Comparison of ENCODE assay signal across 9 cellular contexts in the genomic region with DNA sequence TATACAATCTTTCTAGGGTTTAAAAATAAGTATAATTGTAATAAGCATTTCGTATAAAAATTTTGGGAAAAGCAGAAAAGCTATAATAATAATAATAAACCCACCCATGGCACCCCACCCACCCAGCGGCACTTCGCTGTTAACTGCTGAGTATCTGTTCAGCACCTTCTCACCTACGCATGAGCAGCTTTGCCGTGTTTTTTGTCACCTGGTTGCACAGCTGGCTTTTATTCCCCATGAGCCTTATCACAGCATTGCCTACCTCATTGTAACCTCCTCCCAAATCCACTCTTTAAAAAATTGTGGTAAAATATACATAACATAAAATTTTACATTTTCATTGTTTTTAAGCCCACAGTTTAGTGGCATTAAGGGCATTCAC. TPM values are rescaled to one million over a fixed set of nuclear protein-coding genes. Genes with fewer than 3 reads are reported as not detected.
A peak's percentile ranks its signal among the peaks of the same experiment; 100 is the strongest.
DNase-seq lines count a peak whose midpoint lies in the region; ATAC-seq and TF ChIP-seq lines count a peak whose summit lies in the region.
"Had no signal": no experiment of that assay in that cellular context is flagged by ENCODE, and none has a peak within 500 bp of the region (broad histone marks: within the 10 kb centered on the region; RNA-seq: fewer than 3 reads in every experiment).

No MANE protein-coding gene starts in this region.

- H3K27me3 ChIP-seq in brain microvascular endothelial cell (replicated peaks): no peaks in the 10 kb centered on the region

- no peak overlapping the region for H3K27ac ChIP-seq in brain microvascular endothelial cell

- no peak overlapping the region for H3K4me3 ChIP-seq in brain microvascular endothelial cell (ENCODE audit: low read depth, low read length)

- ATAC-seq in GM18868 (IDR thresholded peaks at IDR 0.05; ENCODE audit: unreplicated experiment) (peak; percentile 63), GM21529 (IDR thresholded peaks at IDR 0.05; ENCODE audit: unreplicated experiment) (peak; percentile 57), HG03139 (IDR thresholded peaks at IDR 0.05; ENCODE audit: unreplicated experiment) (peak; percentile 43), left lobe of liver (no peak), GM19324 (IDR thresholded peaks at IDR 0.05; ENCODE audit: low FRiP score, unreplicated experiment) (no peak)

- in situ Hi-C loops in brain microvascular endothelial cell (cut with HindIII; ENCODE audit: low pct_ligation_motif_present, low sequenced_read_pairs): loop anchor here (25.0 kb wide), 1 partner anchor 168 kb away; no protein-coding TSS in a partner anchor

- DNase-seq in left lobe of liver (ENCODE audit: low spot score) (peak; percentile 0), NCI-H2029 treated with DMSO at 0.1 percent for 48 hours (lab: John Stamatoyannopoulos, UW) (no peak), brain microvascular endothelial cell (no peak)
- DNase-seq: erythroblast, NCI-H774 had no signal

- H3K36me3 ChIP-seq in brain microvascular endothelial cell (replicated peaks): no peaks in the 10 kb centered on the region

- no peak for TF ChIP-seq CTCF in brain microvascular endothelial cell (IDR thresholded peaks at IDR 0.05; ENCODE audit: low read depth, low read length, missing control alignments)

RNA-seq across cellular contexts. Expression of gene CYP46A1, which starts 34.7 kb away (rescaled TPM):
- total RNA-seq in left lobe of liver: 1.5 TPM

Comparison
In these comparisons a context has a peak if more than half of its experiments do, and no peak if none do; other contexts are left out.
1. ATAC-seq: peak in GM18868 (single experiment), GM21529 (single experiment) and HG03139 (single experiment); none in left lobe of liver (single experiment) and GM19324 (single experiment).